ENCODE assay signal across 1 cellular context in the genomic region with DNA sequence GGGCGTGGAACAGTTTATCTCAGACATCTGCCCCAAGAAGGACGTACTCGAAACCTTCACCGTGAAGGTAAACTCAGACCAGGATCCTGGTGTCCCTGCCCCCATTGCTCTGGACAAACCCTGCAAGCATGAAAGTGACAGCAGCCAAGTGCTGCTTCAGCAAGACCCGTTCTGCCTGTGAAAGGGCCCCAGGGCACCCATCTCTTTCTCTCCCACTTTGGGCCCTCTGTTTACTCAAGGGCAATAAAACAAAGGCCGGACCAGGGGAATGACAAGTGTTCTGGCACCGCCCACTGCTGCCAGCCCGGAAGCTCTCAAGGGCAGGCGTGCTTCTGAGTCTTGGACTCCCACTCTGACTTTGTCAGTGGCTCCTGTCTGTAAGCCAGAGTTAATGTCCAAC.
TF ChIP-seq lines count a peak whose summit lies in the region.

No MANE protein-coding gene starts in this region.

TF ChIP-seq in HepG2, 621 proteins besides CTCF, POLR2A, EP300 and RAD21 (continued from another document and continues in another):
- no peak for TF ChIP-seq LRRFIP1 (CRISPR knock-in tag; conservative IDR thresholded peaks at IDR 0.05)
- TF ChIP-seq ZNF672 (CRISPR knock-in tag; IDR thresholded peaks at IDR 0.05): no peak
- TF ChIP-seq ARNT (IDR thresholded peaks at IDR 0.05): no peak
- no peak for TF ChIP-seq ZFYVE20 (CRISPR knock-in tag; IDR thresholded peaks at IDR 0.05; ENCODE audit: borderline replicate concordance, low read depth)
- no peak for TF ChIP-seq ZMAT5 (CRISPR knock-in tag; IDR thresholded peaks at IDR 0.05; ENCODE audit: borderline replicate concordance, low read depth)
- no peak for TF ChIP-seq ZNF740 (CRISPR knock-in tag; IDR thresholded peaks at IDR 0.05)
- no peak for TF ChIP-seq GMEB2 (CRISPR knock-in tag; IDR thresholded peaks at IDR 0.05; ENCODE audit: low read depth)
- no peak for TF ChIP-seq DBP (CRISPR knock-in tag; IDR thresholded peaks at IDR 0.05; ENCODE audit: not compliant biosample characterization)
- no peak for TF ChIP-seq GPBP1L1 (CRISPR knock-in tag; IDR thresholded peaks at IDR 0.05)
- TF ChIP-seq ZNF225 (CRISPR knock-in tag; IDR thresholded peaks at IDR 0.05): no peak
- no peak for TF ChIP-seq SAFB2 (CRISPR knock-in tag; IDR thresholded peaks at IDR 0.05; ENCODE audit: borderline replicate concordance, low read depth)
- no peak for TF ChIP-seq ZNF33B (CRISPR knock-in tag; IDR thresholded peaks at IDR 0.05)
- no peak for TF ChIP-seq MAF1 (CRISPR knock-in tag; IDR thresholded peaks at IDR 0.05; ENCODE audit: borderline replicate concordance)
- no peak for TF ChIP-seq NKX3-1 (CRISPR knock-in tag; IDR thresholded peaks at IDR 0.05)
- peak; percentile 47; the same call in 1 of the 2 replicates for TF ChIP-seq HMG20A (CRISPR knock-in tag; IDR thresholded peaks at IDR 0.05; ENCODE audit: borderline replicate concordance)
- TF ChIP-seq, protein P1, sequence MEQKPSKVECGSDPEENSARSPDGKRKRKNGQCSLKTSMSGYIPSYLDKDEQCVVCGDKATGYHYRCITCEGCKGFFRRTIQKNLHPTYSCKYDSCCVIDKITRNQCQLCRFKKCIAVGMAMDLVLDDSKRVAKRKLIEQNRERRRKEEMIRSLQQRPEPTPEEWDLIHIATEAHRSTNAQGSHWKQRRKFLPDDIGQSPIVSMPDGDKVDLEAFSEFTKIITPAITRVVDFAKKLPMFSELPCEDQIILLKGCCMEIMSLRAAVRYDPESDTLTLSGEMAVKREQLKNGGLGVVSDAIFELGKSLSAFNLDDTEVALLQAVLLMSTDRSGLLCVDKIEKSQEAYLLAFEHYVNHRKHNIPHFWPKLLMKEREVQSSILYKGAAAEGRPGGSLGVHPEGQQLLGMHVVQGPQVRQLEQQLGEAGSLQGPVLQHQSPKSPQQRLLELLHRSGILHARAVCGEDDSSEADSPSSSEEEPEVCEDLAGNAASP (CRISPR knock-in tag; IDR thresholded peaks at IDR 0.05; ENCODE audit: borderline replicate concordance): peak; percentile 24; the same call in 1 of the 2 replicates
- no peak for TF ChIP-seq ZXDC (CRISPR knock-in tag; IDR thresholded peaks at IDR 0.05)
- TF ChIP-seq NFATC3 (CRISPR knock-in tag; IDR thresholded peaks at IDR 0.05): no peak
- no peak for TF ChIP-seq ZNF713 (CRISPR knock-in tag; IDR thresholded peaks at IDR 0.05)
- TF ChIP-seq CBFB (CRISPR knock-in tag; IDR thresholded peaks at IDR 0.05): no peak
- no peak for TF ChIP-seq HNRNPK (IDR thresholded peaks at IDR 0.05; ENCODE audit: low read depth, low read length, poor library complexity, severe bottlenecking)
- no peak for TF ChIP-seq MEIS2 (CRISPR knock-in tag; IDR thresholded peaks at IDR 0.05)
- no peak for TF ChIP-seq GPN1 (CRISPR knock-in tag; IDR thresholded peaks at IDR 0.05; ENCODE audit: borderline replicate concordance)
- TF ChIP-seq DNMT3B (CRISPR knock-in tag; conservative IDR thresholded peaks at IDR 0.05): no peak
- 0 out of 2 replicates have a peak, but pooled peaks have one; percentile 19 for TF ChIP-seq PHF21A (CRISPR knock-in tag; IDR thresholded peaks at IDR 0.05)
- peak; percentile 54; the same call in 1 of the 2 replicates for TF ChIP-seq ELF3 (CRISPR knock-in tag; IDR thresholded peaks at IDR 0.05)
- no peak for TF ChIP-seq TGIF2 (CRISPR knock-in tag; IDR thresholded peaks at IDR 0.05)
- no peak for TF ChIP-seq AGO2 (optimal IDR thresholded peaks at IDR 0.05; ENCODE audit: low read depth, low read length)
- no peak for TF ChIP-seq ZNF564 (CRISPR knock-in tag; IDR thresholded peaks at IDR 0.05)
- TF ChIP-seq THAP11 (CRISPR knock-in tag; IDR thresholded peaks at IDR 0.05): no peak; the same call in 1 of the 2 replicates
- no peak for TF ChIP-seq STAG1 (CRISPR knock-in tag; IDR thresholded peaks at IDR 0.05)
- no peak for TF ChIP-seq KDM5B (CRISPR knock-in tag; IDR thresholded peaks at IDR 0.05; ENCODE audit: borderline replicate concordance)
- TF ChIP-seq ZSCAN22 (CRISPR knock-in tag; IDR thresholded peaks at IDR 0.05): no peak
- no peak for TF ChIP-seq ZZZ3 (CRISPR knock-in tag; IDR thresholded peaks at IDR 0.05; ENCODE audit: borderline replicate concordance)
- TF ChIP-seq, protein P2, sequence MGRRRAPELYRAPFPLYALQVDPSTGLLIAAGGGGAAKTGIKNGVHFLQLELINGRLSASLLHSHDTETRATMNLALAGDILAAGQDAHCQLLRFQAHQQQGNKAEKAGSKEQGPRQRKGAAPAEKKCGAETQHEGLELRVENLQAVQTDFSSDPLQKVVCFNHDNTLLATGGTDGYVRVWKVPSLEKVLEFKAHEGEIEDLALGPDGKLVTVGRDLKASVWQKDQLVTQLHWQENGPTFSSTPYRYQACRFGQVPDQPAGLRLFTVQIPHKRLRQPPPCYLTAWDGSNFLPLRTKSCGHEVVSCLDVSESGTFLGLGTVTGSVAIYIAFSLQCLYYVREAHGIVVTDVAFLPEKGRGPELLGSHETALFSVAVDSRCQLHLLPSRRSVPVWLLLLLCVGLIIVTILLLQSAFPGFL (CRISPR knock-in tag; IDR thresholded peaks at IDR 0.05): no peak
- TF ChIP-seq ZNF317 (CRISPR knock-in tag; IDR thresholded peaks at IDR 0.05): no peak
- TF ChIP-seq, protein P3, sequence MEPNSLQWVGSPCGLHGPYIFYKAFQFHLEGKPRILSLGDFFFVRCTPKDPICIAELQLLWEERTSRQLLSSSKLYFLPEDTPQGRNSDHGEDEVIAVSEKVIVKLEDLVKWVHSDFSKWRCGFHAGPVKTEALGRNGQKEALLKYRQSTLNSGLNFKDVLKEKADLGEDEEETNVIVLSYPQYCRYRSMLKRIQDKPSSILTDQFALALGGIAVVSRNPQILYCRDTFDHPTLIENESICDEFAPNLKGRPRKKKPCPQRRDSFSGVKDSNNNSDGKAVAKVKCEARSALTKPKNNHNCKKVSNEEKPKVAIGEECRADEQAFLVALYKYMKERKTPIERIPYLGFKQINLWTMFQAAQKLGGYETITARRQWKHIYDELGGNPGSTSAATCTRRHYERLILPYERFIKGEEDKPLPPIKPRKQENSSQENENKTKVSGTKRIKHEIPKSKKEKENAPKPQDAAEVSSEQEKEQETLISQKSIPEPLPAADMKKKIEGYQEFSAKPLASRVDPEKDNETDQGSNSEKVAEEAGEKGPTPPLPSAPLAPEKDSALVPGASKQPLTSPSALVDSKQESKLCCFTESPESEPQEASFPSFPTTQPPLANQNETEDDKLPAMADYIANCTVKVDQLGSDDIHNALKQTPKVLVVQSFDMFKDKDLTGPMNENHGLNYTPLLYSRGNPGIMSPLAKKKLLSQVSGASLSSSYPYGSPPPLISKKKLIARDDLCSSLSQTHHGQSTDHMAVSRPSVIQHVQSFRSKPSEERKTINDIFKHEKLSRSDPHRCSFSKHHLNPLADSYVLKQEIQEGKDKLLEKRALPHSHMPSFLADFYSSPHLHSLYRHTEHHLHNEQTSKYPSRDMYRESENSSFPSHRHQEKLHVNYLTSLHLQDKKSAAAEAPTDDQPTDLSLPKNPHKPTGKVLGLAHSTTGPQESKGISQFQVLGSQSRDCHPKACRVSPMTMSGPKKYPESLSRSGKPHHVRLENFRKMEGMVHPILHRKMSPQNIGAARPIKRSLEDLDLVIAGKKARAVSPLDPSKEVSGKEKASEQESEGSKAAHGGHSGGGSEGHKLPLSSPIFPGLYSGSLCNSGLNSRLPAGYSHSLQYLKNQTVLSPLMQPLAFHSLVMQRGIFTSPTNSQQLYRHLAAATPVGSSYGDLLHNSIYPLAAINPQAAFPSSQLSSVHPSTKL (CRISPR knock-in tag; IDR thresholded peaks at IDR 0.05): peak; percentile 82
- no peak for TF ChIP-seq ZNF776 (CRISPR knock-in tag; IDR thresholded peaks at IDR 0.05)
- no peak for TF ChIP-seq ZNF766 (CRISPR knock-in tag; IDR thresholded peaks at IDR 0.05; ENCODE audit: borderline replicate concordance)
- TF ChIP-seq ATF7 (IDR thresholded peaks at IDR 0.05): no peak
- no peak for TF ChIP-seq ATF7 (CRISPR knock-in tag; IDR thresholded peaks at IDR 0.05)
- no peak for TF ChIP-seq ZNF674 (CRISPR knock-in tag; IDR thresholded peaks at IDR 0.05; ENCODE audit: low read depth)
- TF ChIP-seq PRPF4 (IDR thresholded peaks at IDR 0.05; ENCODE audit: low read depth, low read length, poor library complexity, severe bottlenecking): no peak
- TF ChIP-seq, protein P4, sequence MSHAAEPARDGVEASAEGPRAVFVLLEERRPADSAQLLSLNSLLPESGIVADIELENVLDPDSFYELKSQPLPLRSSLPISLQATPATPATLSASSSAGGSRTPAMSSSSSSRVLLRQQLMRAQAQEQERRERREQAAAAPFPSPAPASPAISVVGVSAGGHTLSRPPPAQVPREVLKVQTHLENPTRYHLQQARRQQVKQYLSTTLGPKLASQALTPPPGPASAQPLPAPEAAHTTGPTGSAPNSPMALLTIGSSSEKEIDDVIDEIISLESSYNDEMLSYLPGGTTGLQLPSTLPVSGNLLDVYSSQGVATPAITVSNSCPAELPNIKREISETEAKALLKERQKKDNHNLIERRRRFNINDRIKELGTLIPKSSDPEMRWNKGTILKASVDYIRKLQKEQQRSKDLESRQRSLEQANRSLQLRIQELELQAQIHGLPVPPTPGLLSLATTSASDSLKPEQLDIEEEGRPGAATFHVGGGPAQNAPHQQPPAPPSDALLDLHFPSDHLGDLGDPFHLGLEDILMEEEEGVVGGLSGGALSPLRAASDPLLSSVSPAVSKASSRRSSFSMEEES (CRISPR knock-in tag; IDR thresholded peaks at IDR 0.05): no peak
